7 cellular contexts compared by ENCODE assay signal in the genomic region with DNA sequence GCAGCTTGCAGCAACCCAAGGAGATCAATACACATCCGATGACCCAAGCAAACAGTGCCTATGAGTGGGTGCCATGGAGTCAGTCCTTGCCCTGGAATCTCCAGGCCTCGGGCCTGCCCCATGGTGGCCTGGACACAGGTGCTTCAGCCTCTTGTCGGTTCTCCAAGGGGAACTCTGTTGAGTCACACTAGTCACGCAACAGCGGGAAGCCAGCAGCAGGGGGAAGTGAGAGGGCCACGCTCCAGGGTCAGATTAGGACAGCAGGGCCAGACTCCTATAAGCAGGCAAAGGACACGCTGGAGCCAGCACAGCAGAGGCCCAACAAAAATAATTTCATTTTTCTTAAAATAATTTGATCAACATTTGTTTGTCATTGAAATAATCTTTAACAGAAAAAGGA. TPM values are rescaled to one million over a fixed set of nuclear protein-coding genes. Genes with fewer than 3 reads are reported as not detected.
A peak's percentile ranks its signal among the peaks of the same experiment; 100 is the strongest.
DNase-seq lines count a peak whose midpoint lies in the region; ATAC-seq and TF ChIP-seq lines count a peak whose summit lies in the region.

No MANE protein-coding gene starts in this region.

- H3K4me1 Mint-ChIP-seq in activated naive CD8-positive, alpha-beta T cell treated with anti-CD3 and anti-CD28 coated beads, Interleukin-2, amount 50 U/mL, for 24 hours = peaks cover 26% of the 10 kb centered on the region
- peaks cover 4% of the 10 kb centered on the region for H3K4me1 Mint-ChIP-seq in T-helper 17 cell

- H3K4me3 ChIP-seq in lower leg skin (ENCODE audit: low read depth, poor library complexity, severe bottlenecking) = no peak overlapping the region

- H3K27ac Mint-ChIP-seq in activated naive CD8-positive, alpha-beta T cell treated with anti-CD3 and anti-CD28 coated beads, Interleukin-2, amount 50 U/mL, for 24 hours = peak overlapping the region; percentile 14
- no peak overlapping the region for H3K27ac Mint-ChIP-seq in T-helper 17 cell

- no peak for TF ChIP-seq POLR2A in lower leg skin (IDR thresholded peaks at IDR 0.05)

- no peaks in the 10 kb centered on the region for H3K9me3 Mint-ChIP-seq in activated naive CD8-positive, alpha-beta T cell treated with anti-CD3 and anti-CD28 coated beads, Interleukin-2, amount 50 U/mL, for 24 hours

- no peaks in the 10 kb centered on the region for H3K27me3 Mint-ChIP-seq in activated naive CD8-positive, alpha-beta T cell treated with anti-CD3 and anti-CD28 coated beads, Interleukin-2, amount 50 U/mL, for 24 hours
- no peaks in the 10 kb centered on the region for H3K27me3 Mint-ChIP-seq in T-helper 17 cell

- H3K9me3 ChIP-seq in T-helper 17 cell (ENCODE audit: control insufficient read depth, low read length, poor library complexity, severe bottlenecking) = no peaks in the 10 kb centered on the region

- ATAC-seq in GM19043 (IDR thresholded peaks at IDR 0.05; ENCODE audit: low read depth, unreplicated experiment) = peak; percentile 50
- peak; percentile 59 for ATAC-seq in HG03354 (IDR thresholded peaks at IDR 0.05; ENCODE audit: poor library complexity, severe bottlenecking, unreplicated experiment)
- no peak for ATAC-seq in activated naive CD8-positive, alpha-beta T cell treated with anti-CD3 and anti-CD28 coated beads, Interleukin-2, amount 50 U/mL, for 24 hours
- ATAC-seq in GM19467 (IDR thresholded peaks at IDR 0.05; ENCODE audit: unreplicated experiment) = no peak
- ATAC-seq in T-helper 17 cell = no peak

- H3K36me3 Mint-ChIP-seq in activated naive CD8-positive, alpha-beta T cell treated with anti-CD3 and anti-CD28 coated beads, Interleukin-2, amount 50 U/mL, for 24 hours (ENCODE audit: low read depth) = peaks cover 3% of the 10 kb centered on the region
- no peaks in the 10 kb centered on the region for H3K36me3 Mint-ChIP-seq in T-helper 17 cell (ENCODE audit: low read depth)

- no peak for DNase-seq in activated naive CD8-positive, alpha-beta T cell treated with anti-CD3 and anti-CD28 coated beads, Interleukin-2, amount 50 U/mL, for 24 hours
- DNase-seq in lower leg skin (ENCODE audit: low spot score in 2 of 2) (peak; percentile 67 to 94), T-helper 17 cell (no peak)
- no peak for DNase-seq in NK-92 treated with Interleukin-12 subunit alpha and Interleukin-12 subunit beta, amount 100 ng/mL, for 24 hours (lab: John Stamatoyannopoulos, UW)

- no peak for TF ChIP-seq CTCF in lower leg skin (IDR thresholded peaks at IDR 0.05)

- 47 to 57% methylated on average over 7 of the region's 7 CpGs for WGBS in lower leg skin, 2 donors

- no peak overlapping the region for H3K4me3 Mint-ChIP-seq in activated naive CD8-positive, alpha-beta T cell treated with anti-CD3 and anti-CD28 coated beads, Interleukin-2, amount 50 U/mL, for 24 hours
- H3K4me3 Mint-ChIP-seq in T-helper 17 cell = no peak overlapping the region

- intact Hi-C loops in lower leg skin (cut with DNase I; ENCODE audit: low total_unique reads) = no loop called here

RNA-seq across cellular contexts. Expression of gene ARMC9, which starts 16.6 kb away (rescaled TPM):
- total RNA-seq in lower leg skin (1 to 10 TPM; 2.2 to 6.9 (median 5.3) TPM), T-helper 17 cell (under 1 TPM; 0.37 to 0.73 TPM)

RNA-seq across cellular contexts. Expression of gene HTR2B, which starts 57.0 kb away (rescaled TPM):
- under 1 TPM in 2 of 4 donors, not detected in 2; 0.10 to 0.46 TPM for total RNA-seq in lower leg skin
- total RNA-seq in T-helper 17 cell = not detected

Comparison
In these comparisons a context has a peak if more than half of its experiments do, and no peak if none do; other contexts are left out.
1. ATAC-seq: peak in GM19043 (single experiment) and HG03354 (single experiment); none in activated naive CD8-positive, alpha-beta T cell treated with anti-CD3 and anti-CD28 coated beads, Interleukin-2, amount 50 U/mL, for 24 hours (single experiment), GM19467 (single experiment) and T-helper 17 cell (single experiment).
2. DNase-seq: peak in lower leg skin (2 of 2); none in activated naive CD8-positive, alpha-beta T cell treated with anti-CD3 and anti-CD28 coated beads, Interleukin-2, amount 50 U/mL, for 24 hours (single experiment), T-helper 17 cell (0 of 3) and NK-92 treated with Interleukin-12 subunit alpha and Interleukin-12 subunit beta, amount 100 ng/mL, for 24 hours (single experiment).